1 cellular context compared by ENCODE assay signal in genomic region chr17:43543771-43544575, GRCh38.
A peak's percentile ranks its signal among the peaks of the same experiment; 100 is the strongest.
TF ChIP-seq lines count a peak whose summit lies in the region.

No MANE protein-coding gene starts in this region.

TF ChIP-seq in K562, 482 proteins besides CTCF, POLR2A, EP300 and RAD21 (continued from another document):
- TF ChIP-seq CHD4 (IDR thresholded peaks at IDR 0.05; ENCODE audit: insufficient read depth, insufficient replicate concordance, low read depth, low read length, poor library complexity, severe bottlenecking): no peak
- no peak for TF ChIP-seq TRIM24 (IDR thresholded peaks at IDR 0.05)
- TF ChIP-seq RBFOX2 (IDR thresholded peaks at IDR 0.05; ENCODE audit: low read depth, low read length): 0 out of 2 replicates have a peak, but pooled peaks have one; percentile 33
- no peak for TF ChIP-seq RUNX1 (IDR thresholded peaks at IDR 0.05; ENCODE audit: low read depth)
TF ChIP-seq in K562: peak in this region for 5.
